29 cellular contexts compared by ENCODE assay signal in the genomic region with DNA sequence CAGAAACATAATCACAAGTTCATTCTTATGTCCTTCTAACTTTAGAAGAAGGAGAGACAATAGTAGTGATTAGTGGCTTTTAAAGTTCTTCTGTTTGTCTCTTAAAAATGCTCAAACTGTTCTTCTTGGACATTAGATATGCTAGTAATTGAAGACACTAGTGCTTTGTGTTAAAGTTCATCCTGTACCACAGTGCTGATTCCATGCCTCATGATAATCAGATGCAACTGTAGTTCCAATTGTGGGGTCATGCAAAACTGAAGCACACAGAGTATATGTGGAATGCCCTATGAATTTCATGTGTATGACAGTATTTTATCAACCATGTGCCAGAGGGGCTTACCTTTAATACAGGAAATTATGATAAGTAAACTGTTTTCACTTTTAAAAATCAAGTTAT. TPM values are rescaled to one million over a fixed set of nuclear protein-coding genes. Genes with fewer than 3 reads are reported as not detected.
A peak's percentile ranks its signal among the peaks of the same experiment; 100 is the strongest.
DNase-seq lines count a peak whose midpoint lies in the region; ATAC-seq and TF ChIP-seq lines count a peak whose summit lies in the region.
"Had no signal": no experiment of that assay in that cellular context is flagged by ENCODE, and none has a peak within 500 bp of the region (broad histone marks: within the 10 kb centered on the region; RNA-seq: fewer than 3 reads in every experiment).

No MANE protein-coding gene starts in this region.

- no peaks in the 10 kb centered on the region for H3K4me1 Mint-ChIP-seq in activated T-cell treated with anti-CD3 and anti-CD28 coated beads, Interleukin-2, amount 50 U/mL, for 72 hours (ENCODE audit: low read depth)

- no peak overlapping the region for H3K4me3 Mint-ChIP-seq in activated T-cell treated with anti-CD3 and anti-CD28 coated beads, Interleukin-2, amount 50 U/mL, for 72 hours
- H3K4me3 Mint-ChIP-seq: CD4-positive, alpha-beta T cell; HFFc6 had no signal

- no peaks in the 10 kb centered on the region for H3K9me3 Mint-ChIP-seq in activated T-cell treated with anti-CD3 and anti-CD28 coated beads, Interleukin-2, amount 50 U/mL, for 72 hours
- H3K9me3 Mint-ChIP-seq: CD4-positive, alpha-beta T cell; HFFc6 had no signal

- peak overlapping the region; percentile 19 for H3K27ac Mint-ChIP-seq in activated T-cell treated with anti-CD3 and anti-CD28 coated beads, Interleukin-2, amount 50 U/mL, for 72 hours
- H3K27ac Mint-ChIP-seq: CD4-positive, alpha-beta T cell; HFFc6 had no signal

- intact Hi-C loops in dorsolateral prefrontal cortex (cut with DNase I), result no loop called here

- ATAC-seq in activated T-cell treated with anti-CD3 and anti-CD28 coated beads, Interleukin-2, amount 50 U/mL, for 72 hours (replicated peaks in 1 of 2), result no peak
- ATAC-seq in GM18517 (IDR thresholded peaks at IDR 0.05; ENCODE audit: unreplicated experiment), result no peak
- ATAC-seq: HepG2, Right ventricle myocardium inferior had no signal

- H3K36me3 Mint-ChIP-seq in activated T-cell treated with anti-CD3 and anti-CD28 coated beads, Interleukin-2, amount 50 U/mL, for 72 hours (ENCODE audit: insufficient read depth in 2 of 2), result peaks cover 6 to 33% of the 10 kb centered on the region in 2 donors

- no peak overlapping the region for H3K4me3 ChIP-seq in dorsolateral prefrontal cortex
- H3K4me3 ChIP-seq: HAP-1, PC-9, SJCRH30 had no signal

- no peak for TF ChIP-seq CTCF in dorsolateral prefrontal cortex (IDR thresholded peaks at IDR 0.05 in 54 of 56, conservative IDR thresholded peaks at IDR 0.05 in 2 of 56; ENCODE audit: low read depth in 1 of 56, partially characterized antibody in 56 of 56)

- H3K27me3 Mint-ChIP-seq in activated T-cell treated with anti-CD3 and anti-CD28 coated beads, Interleukin-2, amount 50 U/mL, for 72 hours (ENCODE audit: low read depth), result no peaks in the 10 kb centered on the region
- H3K27me3 Mint-ChIP-seq: CD4-positive, alpha-beta T cell had no signal

- peak overlapping the region in 40 of 59 donors; percentile 0 to 74 (median 36) for H3K27ac ChIP-seq in dorsolateral prefrontal cortex
- H3K27ac ChIP-seq: PC-9, SJCRH30 had no signal

- no peak for DNase-seq in activated T-cell treated with anti-CD3 and anti-CD28 coated beads, Interleukin-2, amount 50 U/mL, for 72 hours
- no peak for DNase-seq in activated T-cell treated with anti-CD3 and anti-CD28 coated beads, Interleukin-2, amount 50 U/mL, for 48 hours
- DNase-seq in dorsolateral prefrontal cortex (no peak), midbrain (lab: John Stamatoyannopoulos, UW) (peak; percentile 13), NCI-H1092 (lab: John Stamatoyannopoulos, UW) (no peak), UCSD-AML1 (lab: John Stamatoyannopoulos, UW; ENCODE audit: unreplicated experiment) (no peak)
- DNase-seq: 8988T; CD4-positive, alpha-beta T cell; COR-L47; DMS53; GOT3; HFFc6; Karpas-422; NCI-H1105 treated with DMSO at 0.1 percent for 48 hours; NCI-H146; NCI-H2029; NCI-H446; NCI-H524 treated with DMSO at 0.1 percent for 48 hours; SJCRH30 had no signal

- no peaks in the 10 kb centered on the region for H3K27me3 ChIP-seq in dorsolateral prefrontal cortex
- H3K27me3 ChIP-seq: SJCRH30 had no signal

RNA-seq across cellular contexts. Expression of a gene that starts 11.4 kb away (rescaled TPM):
- total RNA-seq in activated T-cell treated with anti-CD3 and anti-CD28 coated beads, Interleukin-2, amount 50 U/mL, for 72 hours, result not detected
- total RNA-seq in dorsolateral prefrontal cortex, result 1 to 10 TPM in 21 of 120 experiments, under 1 TPM in 48, not detected in 51; 0.14 to 3.8 (median 0.72) TPM
- total RNA-seq: CD4-positive, alpha-beta T cell; Daoy; G401; HepG2; HFFc6; HT1080; M059J; PC-9; Right ventricle myocardium inferior; RPMI7951; SJCRH30 had no signal
